Comparison of ENCODE assay signal across 8 cellular contexts in the genomic region with DNA sequence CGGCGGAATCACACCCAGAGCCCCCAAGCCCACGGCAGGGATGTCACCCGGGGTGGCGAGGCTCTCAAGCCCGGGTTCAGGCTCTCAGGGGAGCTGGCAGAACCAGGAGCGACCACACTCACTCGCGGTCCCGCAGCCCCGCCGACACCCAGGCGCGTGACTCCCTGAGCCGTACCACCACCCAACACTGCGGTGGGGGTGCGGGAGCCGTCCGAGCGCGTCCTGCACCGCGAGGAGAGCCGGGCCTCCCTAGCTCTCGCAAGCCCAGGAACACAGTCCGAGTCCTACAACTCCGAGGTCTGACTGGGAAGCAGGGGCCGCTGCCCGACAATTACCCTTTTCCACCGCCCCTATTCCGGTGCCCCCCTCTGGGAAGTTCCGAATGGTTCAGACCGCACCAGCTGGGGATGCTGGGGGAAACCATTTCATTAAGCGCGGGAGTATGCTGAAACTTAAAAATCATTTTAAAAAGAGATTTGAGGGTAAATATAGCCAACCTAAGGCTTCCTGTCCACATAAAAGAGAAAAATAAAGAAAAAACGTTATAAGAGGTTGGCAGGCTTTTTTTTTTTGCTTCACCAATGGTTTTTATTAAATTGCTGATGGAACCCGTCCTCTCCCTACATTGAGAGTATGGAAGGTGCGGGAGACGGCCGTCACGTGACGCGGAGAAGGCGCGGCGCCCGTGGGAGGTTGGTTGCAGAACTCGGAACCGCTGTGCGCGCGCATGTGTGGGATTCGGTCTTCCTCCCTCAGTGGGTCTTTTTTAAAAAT. TPM values are rescaled to one million over a fixed set of nuclear protein-coding genes. Genes with fewer than 3 reads are reported as not detected.
A peak's percentile ranks its signal among the peaks of the same experiment; 100 is the strongest.
DNase-seq lines count a peak whose midpoint lies in the region; ATAC-seq lines count a peak whose summit lies in the region.

A gene with protein sequence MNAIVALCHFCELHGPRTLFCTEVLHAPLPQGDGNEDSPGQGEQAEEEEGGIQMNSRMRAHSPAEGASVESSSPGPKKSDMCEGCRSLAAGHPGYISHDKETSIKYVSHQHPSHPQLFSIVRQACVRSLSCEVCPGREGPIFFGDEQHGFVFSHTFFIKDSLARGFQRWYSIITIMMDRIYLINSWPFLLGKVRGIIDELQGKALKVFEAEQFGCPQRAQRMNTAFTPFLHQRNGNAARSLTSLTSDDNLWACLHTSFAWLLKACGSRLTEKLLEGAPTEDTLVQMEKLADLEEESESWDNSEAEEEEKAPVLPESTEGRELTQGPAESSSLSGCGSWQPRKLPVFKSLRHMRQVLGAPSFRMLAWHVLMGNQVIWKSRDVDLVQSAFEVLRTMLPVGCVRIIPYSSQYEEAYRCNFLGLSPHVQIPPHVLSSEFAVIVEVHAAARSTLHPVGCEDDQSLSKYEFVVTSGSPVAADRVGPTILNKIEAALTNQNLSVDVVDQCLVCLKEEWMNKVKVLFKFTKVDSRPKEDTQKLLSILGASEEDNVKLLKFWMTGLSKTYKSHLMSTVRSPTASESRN (minus strand): TSS at position 143 of the 774 bp plus-strand sequence. CDS start 9,031 bp downstream, outside the sequence.

- H3K4me1 ChIP-seq in effector memory CD4-positive, alpha-beta T cell (ENCODE audit: control insufficient read depth, insufficient read depth, low read length, poor library complexity, severe bottlenecking) = peaks cover 16% of the 10 kb centered on the region

- POLR2A ChIA-PET in activated CD8-positive, alpha-beta memory T cell treated with anti-CD3 and anti-CD28 coated beads for 36 hours (lab: Charles Lee) = interaction anchor here (0.6 kb wide), 1 partner anchor 87 kb away, joined by 3 read pairs; no protein-coding TSS in a partner anchor

- peak within 1 kb of the TSS; percentile 98 for H3K27ac ChIP-seq in effector memory CD4-positive, alpha-beta T cell (ENCODE audit: insufficient read depth, low read length, poor library complexity, severe bottlenecking)

- no peaks in the 10 kb centered on the region for H3K9me3 ChIP-seq in effector memory CD4-positive, alpha-beta T cell (ENCODE audit: control insufficient read depth, low read length)

- CTCF ChIA-PET in activated CD8-positive, alpha-beta memory T cell treated with anti-CD3 and anti-CD28 coated beads for 36 hours (lab: Charles Lee) = interaction anchor here (1.0 kb wide), 1 partner anchor 95 kb away, joined by 3 read pairs; no protein-coding TSS in a partner anchor

- DNase-seq in CMK (ENCODE audit: low read depth) (peak; percentile 62), HPDE6-E6E7 (ENCODE audit: extremely low spot score) (peak; percentile 76), NK-92 (lab: John Stamatoyannopoulos, UW; ENCODE audit: unreplicated experiment) (peak; percentile 30), medulla oblongata (ENCODE audit: extremely low spot score) (peak; percentile 94)
- peak; percentile 78 to 89 (median 83) for DNase-seq in effector memory CD4-positive, alpha-beta T cell
- DNase-seq in stimulated activated CD4-positive, alpha-beta T cell treated with anti-CD3 and anti-CD28 coated beads, TNF-alpha, amount 100 ng/mL, for 48 hours (ENCODE audit: low read depth in 3 of 3) = peak; percentile 72 to 82 (median 76)

- ATAC-seq in GM19467 (IDR thresholded peaks at IDR 0.05; ENCODE audit: unreplicated experiment) = peak; percentile 69

- H3K4me3 ChIP-seq in effector memory CD4-positive, alpha-beta T cell (ENCODE audit: insufficient read depth, low read depth, low read length, poor library complexity, severe bottlenecking) = peak within 1 kb of the TSS; percentile 93

- no peaks in the 10 kb centered on the region for H3K36me3 ChIP-seq in effector memory CD4-positive, alpha-beta T cell (ENCODE audit: control insufficient read depth, insufficient read depth, low read length)

- no peaks in the 10 kb centered on the region for H3K27me3 ChIP-seq in effector memory CD4-positive, alpha-beta T cell (replicated peaks; ENCODE audit: control insufficient read depth, insufficient read depth, low read length, poor library complexity, severe bottlenecking)

RNA-seq across cellular contexts. Expression of the gene that starts here (rescaled TPM):
- 10 to 100 TPM; 22.2 to 25.7 TPM for total RNA-seq in activated CD8-positive, alpha-beta memory T cell treated with anti-CD3 and anti-CD28 coated beads for 36 hours

Comparison
In these comparisons a context has a peak if more than half of its experiments do, and no peak if none do; other contexts are left out.
1. Peak in every context shown above with its lines: DNase-seq, ATAC-seq, H3K4me3 ChIP-seq and H3K27ac ChIP-seq.
2. DNase-seq: peak in every context shown above with its lines; median percentile 94 in medulla oblongata; 83 in effector memory CD4-positive, alpha-beta T cell; 76 in HPDE6-E6E7; 76 in stimulated activated CD4-positive, alpha-beta T cell treated with anti-CD3 and anti-CD28 coated beads, TNF-alpha, amount 100 ng/mL, for 48 hours; 62 in CMK; 30 in NK-92.